Comparison of ENCODE assay signal across 16 cellular contexts in the genomic region with DNA sequence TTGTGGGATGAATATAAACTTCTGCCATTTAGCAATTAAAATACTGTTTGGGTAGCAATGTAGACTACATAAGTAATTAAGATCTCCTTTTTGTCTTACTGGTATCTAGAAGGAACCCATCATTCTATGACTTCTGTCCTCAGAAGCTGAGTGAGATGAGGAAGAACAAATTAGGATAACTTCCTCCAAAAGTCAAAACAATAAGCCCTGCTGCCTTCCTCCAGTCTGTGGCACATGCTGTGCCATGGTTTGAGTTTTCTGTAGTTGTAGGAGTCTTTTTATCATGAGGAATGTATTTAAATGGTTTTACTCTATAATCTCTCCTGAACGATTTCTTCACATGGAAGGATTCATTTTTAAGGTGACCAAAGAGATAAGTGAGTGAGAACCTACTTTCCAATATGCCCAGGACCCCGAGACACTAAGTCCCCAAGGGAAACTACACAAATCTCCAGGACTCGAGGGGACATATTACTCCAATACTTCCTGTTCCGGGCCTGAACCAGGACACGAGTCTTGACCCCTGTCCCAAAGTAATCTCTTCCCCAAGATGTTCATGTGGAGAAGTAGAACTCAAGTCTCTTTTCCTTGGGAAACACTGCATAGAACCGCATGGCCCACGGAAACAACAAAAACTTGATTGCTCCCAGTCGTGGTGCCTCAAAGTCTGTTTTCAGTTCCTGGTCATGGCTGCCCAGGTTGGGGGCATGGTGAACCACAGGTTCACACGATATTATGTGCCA.
DNase-seq lines count a peak whose midpoint lies in the region; ATAC-seq and TF ChIP-seq lines count a peak whose summit lies in the region.
"Had no signal": no experiment of that assay in that cellular context is flagged by ENCODE, and none has a peak within 500 bp of the region (broad histone marks: within the 10 kb centered on the region; RNA-seq: fewer than 3 reads in every experiment).

No MANE protein-coding gene starts in this region.

- ATAC-seq in DND-41 (ENCODE audit: insufficient read depth, low read depth) = no peak
- ATAC-seq in heart left ventricle = peak in 3 of 4 donors; percentile 21 to 66 (median 61)
- ATAC-seq in sciatic nerve = peak; percentile 53
- no peak for ATAC-seq in GM21381 (IDR thresholded peaks at IDR 0.05; ENCODE audit: unreplicated experiment)
- ATAC-seq: Panc1 had no signal

- DNase-seq in DND-41 (no peak), SKM-1 (lab: John Stamatoyannopoulos, UW; ENCODE audit: unreplicated experiment) (peak; percentile 17), heart left ventricle (no peak), sciatic nerve (ENCODE audit: low spot score) (no peak), brain microvascular endothelial cell (no peak), inferior parietal cortex (ENCODE audit: extremely low spot score) (no peak), NCI-H774 (lab: John Stamatoyannopoulos, UW) (no peak)
- DNase-seq: activated CD8-positive, alpha-beta memory T cell treated with anti-CD3 and anti-CD28 coated beads, Interleukin-2, amount 50 U/mL, for 48 hours; activated naive CD4-positive, alpha-beta T cell treated with anti-CD3 and anti-CD28 coated beads for 36 hours; Calu3; immature natural killer cell; NCI-H1417; NCI-H446 treated with DMSO at 0.1 percent for 48 hours; stimulated activated CD4-positive, alpha-beta T cell treated with anti-CD3 and anti-CD28 coated beads, Interleukin-2, amount 100 ng/mL, for 24 hours had no signal

- H3K36me3 ChIP-seq in DND-41 (ENCODE audit: insufficient read depth, low read length) (no peaks in the 10 kb centered on the region), heart left ventricle (no peaks in the 10 kb centered on the region), brain microvascular endothelial cell (replicated peaks) (no peaks in the 10 kb centered on the region)

- H3K4me2 ChIP-seq in DND-41 (ENCODE audit: insufficient read depth, low read length) = no peak overlapping the region

- no peaks in the 10 kb centered on the region for H3K9me3 ChIP-seq in DND-41 (ENCODE audit: insufficient read depth, low read length, severe bottlenecking)
- H3K9me3 ChIP-seq in heart left ventricle = no peaks in the 10 kb centered on the region

- H3K27ac ChIP-seq in DND-41 (ENCODE audit: low read length) (no peak overlapping the region), heart left ventricle (peak overlapping the region in 10 of 12 donors; percentile 13 to 96 (median 44)), brain microvascular endothelial cell (no peak overlapping the region)

- no peaks in the 10 kb centered on the region for H4K20me1 ChIP-seq in DND-41 (ENCODE audit: insufficient read depth, low read length)

- H3K79me2 ChIP-seq in DND-41 (ENCODE audit: insufficient read depth, low read length) = no peaks in the 10 kb centered on the region

- H3K27me3 ChIP-seq in DND-41 (ENCODE audit: insufficient read depth, low read length, poor library complexity) (no peaks in the 10 kb centered on the region), heart left ventricle (no peaks in the 10 kb centered on the region), brain microvascular endothelial cell (replicated peaks) (no peaks in the 10 kb centered on the region)

- intact Hi-C loops in heart left ventricle (cut with DNase I) = no loop called here
- intact Hi-C loops in sciatic nerve (cut with DNase I) = no loop called here

- no peak for TF ChIP-seq POLR2A in heart left ventricle (IDR thresholded peaks at IDR 0.05)

- no peak overlapping the region for H3K9ac ChIP-seq in DND-41 (ENCODE audit: low read depth, low read length)

- 0 out of 2 replicates have a peak overlapping the region, but pooled peaks have one; percentile 1 for H2AFZ ChIP-seq in DND-41 (ENCODE audit: low read depth, low read length)

- no peak for TF ChIP-seq CTCF in DND-41 (IDR thresholded peaks at IDR 0.05; ENCODE audit: borderline replicate concordance, extremely low read depth, low read length, poor library complexity, severe bottlenecking)
- no peak for TF ChIP-seq CTCF in heart left ventricle (IDR thresholded peaks at IDR 0.05)
- TF ChIP-seq CTCF in brain microvascular endothelial cell (IDR thresholded peaks at IDR 0.05; ENCODE audit: low read depth, low read length, missing control alignments) = no peak

- H3K4me1 ChIP-seq in DND-41 (ENCODE audit: insufficient read depth, low read length) (no peaks in the 10 kb centered on the region), heart left ventricle (peaks cover 0 to 48% (median 0%) of the 10 kb centered on the region in 12 donors)

- 83 to 88% (median 85%) methylated on average over 8 to 9 of the region's 9 CpGs for WGBS in heart left ventricle, 4 donors

- no peak overlapping the region for H3K4me3 ChIP-seq in DND-41 (ENCODE audit: low read depth in 1 of 2, low read length in 2 of 2)
- H3K4me3 ChIP-seq in heart left ventricle = no peak overlapping the region
- H3K4me3 ChIP-seq in brain microvascular endothelial cell (ENCODE audit: low read depth, low read length) = no peak overlapping the region

- in situ Hi-C loops in brain microvascular endothelial cell (cut with HindIII; ENCODE audit: low pct_ligation_motif_present, low sequenced_read_pairs) = no loop called here

Comparison
In these comparisons a context has a peak if more than half of its experiments do, and no peak if none do; other contexts are left out.
1. ATAC-seq: peak in heart left ventricle (3 of 4) and sciatic nerve (single experiment); none in DND-41 (single experiment) and GM21381 (single experiment).
2. H3K27ac ChIP-seq: peak in heart left ventricle (10 of 12); none in DND-41 (single experiment) and brain microvascular endothelial cell (single experiment).